8 cellular contexts compared by ENCODE assay signal in genomic region chrX:16695079-16695676, GRCh38. TPM values are rescaled to one million over a fixed set of nuclear protein-coding genes. Genes with fewer than 3 reads are reported as not detected.
A peak's percentile ranks its signal among the peaks of the same experiment; 100 is the strongest.
DNase-seq lines count a peak whose midpoint lies in the region; ATAC-seq and TF ChIP-seq lines count a peak whose summit lies in the region.

No MANE protein-coding gene starts in this region.

- H3K27ac ChIP-seq in SJSA1 (no peak overlapping the region), heart right ventricle (no peak overlapping the region), smooth muscle cell (ENCODE audit: low read depth) (no peak overlapping the region)

- no peak overlapping the region for H3K9ac ChIP-seq in smooth muscle cell (ENCODE audit: low read depth)

- intact Hi-C loops in heart right ventricle (cut with DNase I) = loop anchor here in 1 of 10 donors (10.0 kb wide), 2 partner anchors 930 to 1010 kb away; no protein-coding TSS in a partner anchor

- H3K36me3 ChIP-seq in SJSA1 (no peaks in the 10 kb centered on the region), heart right ventricle (peaks cover 0 to 65% (median 0%) of the 10 kb centered on the region in 9 donors), smooth muscle cell (ENCODE audit: low read depth) (no peaks in the 10 kb centered on the region)

- DNase-seq in GM10266 (ENCODE audit: extremely low spot score) = peak; percentile 26
- DNase-seq in SJSA1 (ENCODE audit: low read depth in 1 of 2, low spot score in 2 of 2) = peak; percentile 26 to 52
- peak in 1 of 2 donors; percentile 57 for DNase-seq in activated naive CD4-positive, alpha-beta T cell treated with anti-CD3 and anti-CD28 coated beads, Interleukin-2, amount 50 U/mL, for 72 hours (ENCODE audit: low spot score in 2 of 2)
- peak; percentile 27 to 28 for DNase-seq in heart right ventricle
- peak; percentile 20 for DNase-seq in smooth muscle cell (lab: John Stamatoyannopoulos, UW; ENCODE audit: unreplicated experiment)
- no peak for DNase-seq in 8988T

- no peaks in the 10 kb centered on the region for H3F3A ChIP-seq in smooth muscle cell (ENCODE audit: low read depth)

- ATAC-seq in HG02884 (IDR thresholded peaks at IDR 0.05; ENCODE audit: unreplicated experiment) = peak; percentile 66
- peak; percentile 46 to 58 for ATAC-seq in activated naive CD4-positive, alpha-beta T cell treated with anti-CD3 and anti-CD28 coated beads, Interleukin-2, amount 50 U/mL, for 72 hours
- ATAC-seq in heart right ventricle = peak in 4 of 8 donors; percentile 28 to 66 (median 36)
- ATAC-seq in HG03175 (IDR thresholded peaks at IDR 0.05; ENCODE audit: unreplicated experiment) = no peak

- H3K27me3 ChIP-seq in SJSA1 (replicated peaks) (no peaks in the 10 kb centered on the region), heart right ventricle (peaks cover 0 to 20% (median 0%) of the 10 kb centered on the region in 7 donors), smooth muscle cell (ENCODE audit: low read depth) (no peaks in the 10 kb centered on the region)

- H3K79me2 ChIP-seq in smooth muscle cell (ENCODE audit: low read depth) = no peaks in the 10 kb centered on the region

- no peaks in the 10 kb centered on the region for H3K9me3 ChIP-seq in SJSA1 (replicated peaks)
- no peaks in the 10 kb centered on the region for H3K9me3 ChIP-seq in heart right ventricle
- no peaks in the 10 kb centered on the region for H3K9me3 ChIP-seq in smooth muscle cell (replicated peaks; ENCODE audit: low read depth)

- H3K4me3 ChIP-seq in SJSA1 (no peak overlapping the region), heart right ventricle (no peak overlapping the region), smooth muscle cell (no peak overlapping the region)

- 45 to 58% methylated on average over 10 of the region's 10 CpGs for WGBS in heart right ventricle, 2 donors
- 64% methylated on average over 10 of the region's 10 CpGs for WGBS in smooth muscle cell (ENCODE audit: low lambda C conversion rate)

- no peak overlapping the region for H3K4me2 ChIP-seq in smooth muscle cell

- H3K9me3 Mint-ChIP-seq in activated naive CD4-positive, alpha-beta T cell treated with anti-CD3 and anti-CD28 coated beads, Interleukin-2, amount 50 U/mL, for 72 hours = no peaks in the 10 kb centered on the region

- H4K20me1 ChIP-seq in smooth muscle cell (ENCODE audit: low read depth) = no peaks in the 10 kb centered on the region

- H2AFZ ChIP-seq in smooth muscle cell (ENCODE audit: low read depth) = no peak overlapping the region

- TF ChIP-seq CTCF in GM10266 (IDR thresholded peaks at IDR 0.05; ENCODE audit: control insufficient read depth, insufficient read depth, low read depth, missing control alignments) = peak; percentile 71
- TF ChIP-seq CTCF in heart right ventricle (IDR thresholded peaks at IDR 0.05) = peak; percentile 47 to 92 (median 74)
- TF ChIP-seq CTCF in smooth muscle cell (IDR thresholded peaks at IDR 0.05; ENCODE audit: borderline replicate concordance, insufficient read depth, poor library complexity, severe bottlenecking) = peak; percentile 92

- H3K4me1 ChIP-seq in SJSA1 (replicated peaks) = no peaks in the 10 kb centered on the region
- no peaks in the 10 kb centered on the region for H3K4me1 ChIP-seq in heart right ventricle
- no peaks in the 10 kb centered on the region for H3K4me1 ChIP-seq in smooth muscle cell (ENCODE audit: low read depth)

- no peak overlapping the region for H3K27ac Mint-ChIP-seq in activated naive CD4-positive, alpha-beta T cell treated with anti-CD3 and anti-CD28 coated beads, Interleukin-2, amount 50 U/mL, for 72 hours

- no peaks in the 10 kb centered on the region for H3K36me3 Mint-ChIP-seq in activated naive CD4-positive, alpha-beta T cell treated with anti-CD3 and anti-CD28 coated beads, Interleukin-2, amount 50 U/mL, for 72 hours

RNA-seq across cellular contexts. Expression of gene CTPS2, which starts 17.3 kb away (rescaled TPM):
- 4.6 and 8.4 TPM in 2 replicates for total RNA-seq in SJSA1 (2014; rRNA removed; shearing (Covaris generic))
- 1 to 10 TPM; 2.0 to 8.4 TPM for total RNA-seq in activated naive CD4-positive, alpha-beta T cell treated with anti-CD3 and anti-CD28 coated beads, Interleukin-2, amount 50 U/mL, for 72 hours
- total RNA-seq in heart right ventricle = 1 to 10 TPM; 4.3 to 6.8 (median 5.2) TPM
- polyA plus RNA-seq in heart right ventricle = 10 to 100 TPM in 1 of 2 donors, 1 to 10 TPM in 1; 2.7 to 15.8 TPM
- 37.1 and 45.1 TPM in 2 replicates for total RNA-seq in smooth muscle cell
- polyA plus RNA-seq in smooth muscle cell = 19.4 and 20.6 TPM in 2 replicates

RNA-seq across cellular contexts. Expression of gene SYAP1, which starts 24.2 kb away (rescaled TPM):
- total RNA-seq in SJSA1 (2014; rRNA removed; shearing (Covaris generic)) = 26.0 and 34.6 TPM in 2 replicates
- 10 to 100 TPM; 16.8 to 19.5 TPM for total RNA-seq in activated naive CD4-positive, alpha-beta T cell treated with anti-CD3 and anti-CD28 coated beads, Interleukin-2, amount 50 U/mL, for 72 hours
- total RNA-seq in heart right ventricle = 10 to 100 TPM; 14.6 to 25.4 (median 17.5) TPM
- polyA plus RNA-seq in heart right ventricle = 10 to 100 TPM in 1 of 2 donors, 1 to 10 TPM in 1; 9.7 to 10.9 TPM
- 52.3 and 64.0 TPM in 2 replicates for total RNA-seq in smooth muscle cell
- polyA plus RNA-seq in smooth muscle cell = 52.8 and 54.2 TPM in 2 replicates

RNA-seq across cellular contexts. Expression of gene S100G, which starts 45.2 kb away (rescaled TPM):
- total RNA-seq in SJSA1 (2014; rRNA removed; shearing (Covaris generic)) = not detected in 2 replicates
- not detected for total RNA-seq in activated naive CD4-positive, alpha-beta T cell treated with anti-CD3 and anti-CD28 coated beads, Interleukin-2, amount 50 U/mL, for 72 hours
- not detected for total RNA-seq in heart right ventricle
- polyA plus RNA-seq in heart right ventricle = not detected
- total RNA-seq in smooth muscle cell = not detected in 2 replicates
- not detected in 2 replicates for polyA plus RNA-seq in smooth muscle cell
